ENCODE assay signal across 1 cellular context in the genomic region with DNA sequence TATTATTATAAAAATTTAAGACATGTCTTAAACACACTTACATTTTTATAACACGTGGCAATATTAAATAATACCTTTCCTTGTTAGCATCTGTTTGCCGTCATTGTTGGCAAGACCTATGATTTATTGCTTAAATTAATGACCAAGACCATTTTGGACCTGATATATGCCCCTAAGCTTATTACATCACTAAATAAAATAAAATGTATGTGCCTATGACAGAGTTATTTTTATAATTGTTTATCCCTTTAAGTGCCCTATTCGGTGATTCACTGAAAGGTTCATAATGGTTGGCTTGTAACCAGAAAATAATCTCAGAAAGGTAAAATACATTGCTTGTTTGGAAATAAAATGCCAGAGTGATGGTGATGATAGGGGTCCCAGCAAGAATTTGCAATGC.
TF ChIP-seq lines count a peak whose summit lies in the region.

No MANE protein-coding gene starts in this region.

TF ChIP-seq in SK-N-SH treated with all-trans-retinoic acid at 6 μM for 48 hours, 23 proteins besides CTCF, POLR2A, EP300 and RAD21 (continued from another document):
- no peak for TF ChIP-seq BACH2 (CRISPR knock-in tag; IDR thresholded peaks at IDR 0.05; ENCODE audit: borderline replicate concordance)
- no peak for TF ChIP-seq POU6F1 (CRISPR knock-in tag; IDR thresholded peaks at IDR 0.05; ENCODE audit: borderline replicate concordance, low read depth)
- TF ChIP-seq CREB5 (CRISPR knock-in tag; IDR thresholded peaks at IDR 0.05; ENCODE audit: low read depth), result peak; percentile 75; the same call in 1 of the 2 replicates
TF ChIP-seq in SK-N-SH treated with all-trans-retinoic acid at 6 μM for 48 hours: peak in this region for 3.
